Comparison of ENCODE assay signal across 18 cellular contexts in the genomic region with DNA sequence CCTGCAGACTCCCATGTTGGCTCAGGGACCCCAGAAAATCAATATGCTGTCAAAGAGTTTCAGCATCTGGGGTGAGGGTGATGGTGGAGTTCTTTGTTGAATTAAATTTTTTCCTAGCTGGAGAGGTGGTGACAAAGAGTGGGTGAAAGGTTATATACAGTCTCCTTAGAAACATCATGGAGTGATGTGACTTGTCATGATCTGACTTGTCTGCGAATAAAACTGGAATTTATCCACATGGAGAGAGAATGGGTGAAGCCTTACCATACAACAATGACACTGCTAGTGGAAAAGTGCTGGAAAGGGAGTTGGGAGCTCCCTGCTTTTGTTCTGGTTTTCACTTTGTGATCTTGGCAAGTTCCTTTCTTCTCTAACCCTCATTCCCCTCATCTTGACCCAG.
"Had no signal": no experiment of that assay in that cellular context is flagged by ENCODE, and none has a peak within 500 bp of the region (broad histone marks: within the 10 kb centered on the region; RNA-seq: fewer than 3 reads in every experiment).

No MANE protein-coding gene starts in this region.

- H3K9me3 ChIP-seq: neutrophil, suprapubic skin, upper lobe of left lung had no signal

- H3K4me3 Mint-ChIP-seq: activated CD4-positive, alpha-beta T cell treated with anti-CD3 and anti-CD28 coated beads, Interleukin-2, amount 10 ng/mL, durations not matched to agents 7 days and 5 days; activated naive CD8-positive, alpha-beta T cell; activated T-cell treated with anti-CD3 and anti-CD28 coated beads, Interleukin-2, amount 50 U/mL, for 72 hours; naive B cell had no signal

- H3K36me3 Mint-ChIP-seq: activated naive CD8-positive, alpha-beta T cell; naive B cell had no signal

- H3K27ac Mint-ChIP-seq: activated CD4-positive, alpha-beta T cell treated with anti-CD3 and anti-CD28 coated beads, Interleukin-2, amount 10 ng/mL, durations not matched to agents 7 days and 5 days; activated naive CD8-positive, alpha-beta T cell; activated T-cell treated with anti-CD3 and anti-CD28 coated beads, Interleukin-2, amount 50 U/mL, for 72 hours; naive B cell had no signal

- ATAC-seq: activated T-cell treated with anti-CD3 and anti-CD28 coated beads, Interleukin-2, amount 50 U/mL, for 72 hours; heart right ventricle; left colon; stimulated activated naive CD8-positive, alpha-beta T cell treated with anti-CD3 and anti-CD28 coated beads, Interleukin-15, Interleukin-2, amounts not matched to agents 100 U/mL and 50 U/mL, for 24 hours had no signal

- H3K36me3 ChIP-seq: cardiac muscle cell, heart right ventricle, neutrophil, suprapubic skin, upper lobe of left lung had no signal

- DNase-seq: activated CD4-positive, alpha-beta T cell treated with anti-CD3 and anti-CD28 coated beads, Interleukin-2, amount 10 ng/mL, durations not matched to agents 7 days and 5 days; activated CD8-positive, alpha-beta memory T cell treated with anti-CD3 and anti-CD28 coated beads, Interleukin-2, amount 50 U/mL, for 48 hours; activated gamma-delta T cell treated with Interleukin-2 at 50 U/mL for 16 hours; activated T-cell treated with anti-CD3 and anti-CD28 coated beads, Interleukin-2, amount 50 U/mL, for 72 hours; amygdala; esophagus squamous epithelium; heart right ventricle; left colon; naive B cell; right cardiac atrium; stimulated activated naive CD8-positive, alpha-beta T cell treated with anti-CD3 and anti-CD28 coated beads, Interleukin-15, Interleukin-2, amounts not matched to agents 100 U/mL and 50 U/mL, for 24 hours; SW 1271; upper lobe of left lung had no signal

- H3K27me3 ChIP-seq: cardiac muscle cell, esophagus squamous epithelium, neutrophil, suprapubic skin, upper lobe of left lung had no signal

- H3K4me1 Mint-ChIP-seq: activated CD4-positive, alpha-beta T cell treated with anti-CD3 and anti-CD28 coated beads, Interleukin-2, amount 10 ng/mL, durations not matched to agents 7 days and 5 days; naive B cell had no signal

- H3K4me3 ChIP-seq: cardiac muscle cell, esophagus squamous epithelium, heart right ventricle, smooth muscle cell, suprapubic skin, upper lobe of left lung had no signal

- H3K27me3 Mint-ChIP-seq: activated CD4-positive, alpha-beta T cell treated with anti-CD3 and anti-CD28 coated beads, Interleukin-2, amount 10 ng/mL, durations not matched to agents 7 days and 5 days had no signal

- H3K27ac ChIP-seq: cardiac muscle cell, neutrophil, suprapubic skin had no signal
